8 cellular contexts compared by ENCODE assay signal in the genomic region with DNA sequence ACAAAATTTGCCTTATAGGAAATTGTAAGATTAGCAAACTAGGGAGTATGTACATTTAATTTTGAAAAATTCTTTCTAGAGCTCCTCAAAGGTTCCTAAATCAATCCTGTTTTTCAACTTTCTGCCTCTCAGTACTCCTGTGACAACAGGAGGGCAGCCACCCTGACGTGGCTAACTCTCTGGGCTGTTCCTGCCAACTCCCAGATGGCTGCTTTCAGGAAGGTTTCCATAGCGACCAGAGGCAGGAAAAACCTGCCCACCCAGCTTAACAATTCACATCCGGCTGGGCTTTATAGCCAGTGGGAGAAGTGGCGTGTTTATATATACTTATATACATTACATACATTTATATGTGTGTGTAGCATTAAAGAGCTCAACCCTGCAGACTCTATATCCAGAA. TPM values are rescaled to one million over a fixed set of nuclear protein-coding genes. Genes with fewer than 3 reads are reported as not detected.
DNase-seq lines count a peak whose midpoint lies in the region; ATAC-seq and TF ChIP-seq lines count a peak whose summit lies in the region.

No MANE protein-coding gene starts in this region.

- H3K9ac ChIP-seq in iPS-18a (ENCODE audit: low read length) = no peak overlapping the region

- CTCF ChIA-PET in activated CD8-positive, alpha-beta memory T cell treated with anti-CD3 and anti-CD28 coated beads, Interleukin-2, amount 10 ng/mL, durations not matched to agents 7 days and 5 days (lab: Charles Lee) = interaction anchor here (0.7 to 2.7 kb wide), 3 partner anchors 12 to 441 kb away, joined by 3 to 6 read pairs (median 3); no protein-coding TSS in a partner anchor
- CTCF ChIA-PET in WTC11 (lab: Charles Lee) = interaction anchor here (0.6 to 1.6 kb wide), 8 partner anchors 9 to 363 kb away, joined by 3 to 7 read pairs (median 3); no protein-coding TSS in a partner anchor

- intact Hi-C loops in transverse colon (cut with DNase I; ENCODE audit: low total_unique reads) = no loop called here

- H3K9me3 ChIP-seq in iPS-18a (ENCODE audit: control insufficient read depth, low read depth, low read length) (no peaks in the 10 kb centered on the region), transverse colon (no peaks in the 10 kb centered on the region)

- TF ChIP-seq EP300 in transverse colon (IDR thresholded peaks at IDR 0.05; ENCODE audit: low read depth) = peak; percentile 48

- peaks cover 20% of the 10 kb centered on the region for H3K36me3 Mint-ChIP-seq in activated CD8-positive, alpha-beta memory T cell treated with anti-CD3 and anti-CD28 coated beads, Interleukin-2, amount 10 ng/mL, durations not matched to agents 7 days and 5 days
- H3K36me3 Mint-ChIP-seq in WTC11 = peaks cover 4% of the 10 kb centered on the region; the same call in 1 of the 2 replicates

- no peaks in the 10 kb centered on the region for H3K27me3 ChIP-seq in iPS-18a (ENCODE audit: control insufficient read depth, insufficient read depth, low read length)
- H3K27me3 ChIP-seq in transverse colon = no peaks in the 10 kb centered on the region

- no peak for TF ChIP-seq POLR2A in transverse colon (IDR thresholded peaks at IDR 0.05)

- H3K4me1 ChIP-seq in iPS-18a (ENCODE audit: control insufficient read depth, low read depth, low read length) = peaks cover 14% of the 10 kb centered on the region
- peaks cover 0 to 59% (median 17%) of the 10 kb centered on the region in 4 donors for H3K4me1 ChIP-seq in transverse colon

- no peaks in the 10 kb centered on the region for H3K27me3 Mint-ChIP-seq in activated CD8-positive, alpha-beta memory T cell treated with anti-CD3 and anti-CD28 coated beads, Interleukin-2, amount 10 ng/mL, durations not matched to agents 7 days and 5 days
- no peaks in the 10 kb centered on the region for H3K27me3 Mint-ChIP-seq in WTC11 (ENCODE audit: low read depth)

- H3K36me3 ChIP-seq in iPS-18a (ENCODE audit: control insufficient read depth, low read depth, low read length) = peaks cover 4% of the 10 kb centered on the region
- H3K36me3 ChIP-seq in transverse colon = peaks cover 0 to 9% (median 4%) of the 10 kb centered on the region in 4 donors

- peak overlapping the region; percentile 47 for H3K27ac ChIP-seq in iPS-18a (ENCODE audit: low read length)
- H3K27ac ChIP-seq in transverse colon = peak overlapping the region; percentile 56 to 79 (median 75)

- peaks cover 32% of the 10 kb centered on the region for H3K4me1 Mint-ChIP-seq in activated CD8-positive, alpha-beta memory T cell treated with anti-CD3 and anti-CD28 coated beads, Interleukin-2, amount 10 ng/mL, durations not matched to agents 7 days and 5 days
- H3K4me1 Mint-ChIP-seq in WTC11 = peaks cover 15% of the 10 kb centered on the region

- no peak overlapping the region for H3K4me3 Mint-ChIP-seq in activated CD8-positive, alpha-beta memory T cell treated with anti-CD3 and anti-CD28 coated beads, Interleukin-2, amount 10 ng/mL, durations not matched to agents 7 days and 5 days
- no peak overlapping the region for H3K4me3 Mint-ChIP-seq in WTC11

- POLR2A ChIA-PET in WTC11 (lab: Charles Lee) = interaction anchor here (1.0 kb wide), 1 partner anchor 23 kb away, joined by 4 read pairs; no protein-coding TSS in a partner anchor

- ATAC-seq in activated CD8-positive, alpha-beta memory T cell treated with anti-CD3 and anti-CD28 coated beads, Interleukin-2, amount 10 ng/mL, durations not matched to agents 7 days and 5 days = no peak
- ATAC-seq in WTC11 (peak; percentile 72), GM21360 (IDR thresholded peaks at IDR 0.05; ENCODE audit: unreplicated experiment) (no peak)

- H3K4me3 ChIP-seq in iPS-18a (ENCODE audit: low read length) (no peak overlapping the region), transverse colon (no peak overlapping the region)

- H3K9me3 Mint-ChIP-seq in activated CD8-positive, alpha-beta memory T cell treated with anti-CD3 and anti-CD28 coated beads, Interleukin-2, amount 10 ng/mL, durations not matched to agents 7 days and 5 days (ENCODE audit: low read depth) = no peaks in the 10 kb centered on the region
- no peaks in the 10 kb centered on the region for H3K9me3 Mint-ChIP-seq in WTC11

- WGBS in transverse colon (ENCODE audit: low coverage in 1 of 2), 2 donors = 30 to 40% methylated on average over 3 to 4 of the region's 4 CpGs

- in situ Hi-C loops in transverse colon (cut with MboI; ENCODE audit: low pct_ligation_motif_present in 1 of 4, low pct_unique_long_range_greater_than_20kb in 1 of 4, low sequenced_read_pairs in 3 of 4) = no loop called here

- TF ChIP-seq CTCF in WTC11 (IDR thresholded peaks at IDR 0.05) (no peak), transverse colon (IDR thresholded peaks at IDR 0.05) (no peak)

- H3K27ac Mint-ChIP-seq in activated CD8-positive, alpha-beta memory T cell treated with anti-CD3 and anti-CD28 coated beads, Interleukin-2, amount 10 ng/mL, durations not matched to agents 7 days and 5 days = peak overlapping the region; percentile 13
- peak overlapping the region; percentile 79 for H3K27ac Mint-ChIP-seq in WTC11

- DNase-seq in activated CD8-positive, alpha-beta memory T cell treated with anti-CD3 and anti-CD28 coated beads, Interleukin-2, amount 10 ng/mL, durations not matched to agents 7 days and 5 days = no peak
- DNase-seq in activated CD8-positive, alpha-beta memory T cell treated with anti-CD3 and anti-CD28 coated beads for 24 hours = no peak
- DNase-seq in WTC11 (ENCODE audit: low spot score) (peak; percentile 36), transverse colon (peak; percentile 85), SW480 (ENCODE audit: low spot score) (no peak), Kasumi-1 (lab: John Stamatoyannopoulos, UW) (no peak)

TF ChIP-seq in WTC11, 78 proteins besides CTCF, POLR2A, EP300 and RAD21 (continues in another document):
- TF ChIP-seq, protein P1, sequence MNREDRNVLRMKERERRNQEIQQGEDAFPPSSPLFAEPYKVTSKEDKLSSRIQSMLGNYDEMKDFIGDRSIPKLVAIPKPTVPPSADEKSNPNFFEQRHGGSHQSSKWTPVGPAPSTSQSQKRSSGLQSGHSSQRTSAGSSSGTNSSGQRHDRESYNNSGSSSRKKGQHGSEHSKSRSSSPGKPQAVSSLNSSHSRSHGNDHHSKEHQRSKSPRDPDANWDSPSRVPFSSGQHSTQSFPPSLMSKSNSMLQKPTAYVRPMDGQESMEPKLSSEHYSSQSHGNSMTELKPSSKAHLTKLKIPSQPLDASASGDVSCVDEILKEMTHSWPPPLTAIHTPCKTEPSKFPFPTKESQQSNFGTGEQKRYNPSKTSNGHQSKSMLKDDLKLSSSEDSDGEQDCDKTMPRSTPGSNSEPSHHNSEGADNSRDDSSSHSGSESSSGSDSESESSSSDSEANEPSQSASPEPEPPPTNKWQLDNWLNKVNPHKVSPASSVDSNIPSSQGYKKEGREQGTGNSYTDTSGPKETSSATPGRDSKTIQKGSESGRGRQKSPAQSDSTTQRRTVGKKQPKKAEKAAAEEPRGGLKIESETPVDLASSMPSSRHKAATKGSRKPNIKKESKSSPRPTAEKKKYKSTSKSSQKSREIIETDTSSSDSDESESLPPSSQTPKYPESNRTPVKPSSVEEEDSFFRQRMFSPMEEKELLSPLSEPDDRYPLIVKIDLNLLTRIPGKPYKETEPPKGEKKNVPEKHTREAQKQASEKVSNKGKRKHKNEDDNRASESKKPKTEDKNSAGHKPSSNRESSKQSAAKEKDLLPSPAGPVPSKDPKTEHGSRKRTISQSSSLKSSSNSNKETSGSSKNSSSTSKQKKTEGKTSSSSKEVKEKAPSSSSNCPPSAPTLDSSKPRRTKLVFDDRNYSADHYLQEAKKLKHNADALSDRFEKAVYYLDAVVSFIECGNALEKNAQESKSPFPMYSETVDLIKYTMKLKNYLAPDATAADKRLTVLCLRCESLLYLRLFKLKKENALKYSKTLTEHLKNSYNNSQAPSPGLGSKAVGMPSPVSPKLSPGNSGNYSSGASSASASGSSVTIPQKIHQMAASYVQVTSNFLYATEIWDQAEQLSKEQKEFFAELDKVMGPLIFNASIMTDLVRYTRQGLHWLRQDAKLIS (CRISPR knock-in tag; IDR thresholded peaks at IDR 0.05; ENCODE audit: borderline replicate concordance) = no peak
- TF ChIP-seq, protein P2, sequence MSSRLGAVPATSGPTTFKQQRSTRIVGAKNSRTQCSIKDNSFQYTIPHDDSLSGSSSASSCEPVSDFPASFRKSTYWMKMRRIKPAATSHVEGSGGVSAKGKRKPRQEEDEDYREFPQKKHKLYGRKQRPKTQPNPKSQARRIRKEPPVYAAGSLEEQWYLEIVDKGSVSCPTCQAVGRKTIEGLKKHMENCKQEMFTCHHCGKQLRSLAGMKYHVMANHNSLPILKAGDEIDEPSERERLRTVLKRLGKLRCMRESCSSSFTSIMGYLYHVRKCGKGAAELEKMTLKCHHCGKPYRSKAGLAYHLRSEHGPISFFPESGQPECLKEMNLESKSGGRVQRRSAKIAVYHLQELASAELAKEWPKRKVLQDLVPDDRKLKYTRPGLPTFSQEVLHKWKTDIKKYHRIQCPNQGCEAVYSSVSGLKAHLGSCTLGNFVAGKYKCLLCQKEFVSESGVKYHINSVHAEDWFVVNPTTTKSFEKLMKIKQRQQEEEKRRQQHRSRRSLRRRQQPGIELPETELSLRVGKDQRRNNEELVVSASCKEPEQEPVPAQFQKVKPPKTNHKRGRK (CRISPR knock-in tag; IDR thresholded peaks at IDR 0.05; ENCODE audit: borderline replicate concordance) = no peak
- TF ChIP-seq NR2C2 (CRISPR knock-in tag; IDR thresholded peaks at IDR 0.05) (no peak), ZNF423 (CRISPR knock-in tag; IDR thresholded peaks at IDR 0.05) (no peak), TCF7 (CRISPR knock-in tag; IDR thresholded peaks at IDR 0.05; ENCODE audit: low read depth) (no peak), ATF1 (CRISPR knock-in tag; IDR thresholded peaks at IDR 0.05) (no peak), FOXP1 (CRISPR knock-in tag; IDR thresholded peaks at IDR 0.05; ENCODE audit: borderline replicate concordance) (no peak), ETV6 (CRISPR knock-in tag; IDR thresholded peaks at IDR 0.05) (no peak), NFE2L1 (CRISPR knock-in tag; IDR thresholded peaks at IDR 0.05) (no peak)
- TF ChIP-seq, protein P3, sequence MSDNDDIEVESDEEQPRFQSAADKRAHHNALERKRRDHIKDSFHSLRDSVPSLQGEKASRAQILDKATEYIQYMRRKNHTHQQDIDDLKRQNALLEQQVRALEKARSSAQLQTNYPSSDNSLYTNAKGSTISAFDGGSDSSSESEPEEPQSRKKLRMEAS (CRISPR knock-in tag; IDR thresholded peaks at IDR 0.05) = no peak

RNA-seq across cellular contexts. Expression of a gene that starts 26.5 kb away (rescaled TPM):
- total RNA-seq in activated CD8-positive, alpha-beta memory T cell treated with anti-CD3 and anti-CD28 coated beads, Interleukin-2, amount 10 ng/mL, durations not matched to agents 7 days and 5 days = 10 to 100 TPM; 57.6 to 86.3 TPM
- 81.8 to 96.9 TPM (median 93.0 TPM) in 3 replicates for total RNA-seq in WTC11 (2021)
- total RNA-seq in transverse colon = 100 to 1,000 TPM in 2 of 4 donors, 10 to 100 TPM in 2; 84.5 to 274 (median 172) TPM

RNA-seq across cellular contexts. Expression of a gene that starts 50.6 kb away (rescaled TPM):
- total RNA-seq in activated CD8-positive, alpha-beta memory T cell treated with anti-CD3 and anti-CD28 coated beads, Interleukin-2, amount 10 ng/mL, durations not matched to agents 7 days and 5 days = 100 to 1,000 TPM in 1 of 2 experiments, 10 to 100 TPM in 1; 98.3 to 109 TPM
- total RNA-seq in WTC11 (2021) (133 to 154 TPM (median 136 TPM) in 3 replicates), transverse colon (10 to 100 TPM; 13.5 to 70.7 (median 41.8) TPM)

Comparison
In these comparisons a context has a peak if more than half of its experiments do, and no peak if none do; other contexts are left out.
1. DNase-seq: peak in WTC11 (single experiment) and transverse colon (single experiment); none in activated CD8-positive, alpha-beta memory T cell treated with anti-CD3 and anti-CD28 coated beads, Interleukin-2, amount 10 ng/mL, durations not matched to agents 7 days and 5 days (single experiment), activated CD8-positive, alpha-beta memory T cell treated with anti-CD3 and anti-CD28 coated beads for 24 hours (single experiment), SW480 (single experiment) and Kasumi-1 (0 of 2).